33 cellular contexts compared by ENCODE assay signal in the genomic region with DNA sequence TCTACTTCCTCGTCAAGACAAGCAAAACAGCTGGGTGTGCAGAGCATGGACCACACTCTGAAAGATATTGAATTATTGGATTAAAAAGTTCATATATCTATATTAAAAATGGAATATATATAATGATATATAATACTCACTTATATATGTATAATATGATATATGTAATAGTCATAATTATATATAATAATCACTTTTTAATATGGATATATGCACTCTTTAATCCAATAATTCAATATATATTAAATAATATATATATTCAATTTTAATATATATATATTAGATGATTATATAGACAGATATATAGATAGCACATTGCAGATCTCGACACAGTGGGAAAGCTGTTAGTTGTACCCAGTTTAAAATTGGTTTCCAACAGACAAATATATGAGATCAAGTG.
"Had no signal": no experiment of that assay in that cellular context is flagged by ENCODE, and none has a peak within 500 bp of the region (broad histone marks: within the 10 kb centered on the region; RNA-seq: fewer than 3 reads in every experiment).

No MANE protein-coding gene starts in this region.

- H3K9me3 ChIP-seq: body of pancreas, breast epithelium had no signal

- H3K4me1 ChIP-seq: adrenal gland, body of pancreas, breast epithelium had no signal

- H3K36me3 ChIP-seq: adrenal gland, brain microvascular endothelial cell, breast epithelium, WERI-Rb-1 had no signal

- H3K4me1 Mint-ChIP-seq: activated B cell treated with CpG ODN at 0.5 μM for 24 hours; activated CD4-positive, alpha-beta T cell treated with anti-CD3 and anti-CD28 coated beads, Interleukin-2, amount 10 ng/mL, durations not matched to agents 24 days and 14 days; activated naive CD8-positive, alpha-beta T cell treated with anti-CD3 and anti-CD28 coated beads for 36 hours had no signal

- FAIRE-seq: astrocyte had no signal

- H3K27ac Mint-ChIP-seq: activated B cell treated with CpG ODN at 0.5 μM for 24 hours; activated CD4-positive, alpha-beta memory T cell treated with anti-CD3 and anti-CD28 coated beads for 36 hours; activated CD4-positive, alpha-beta T cell treated with anti-CD3 and anti-CD28 coated beads, Interleukin-2, amount 10 ng/mL, durations not matched to agents 24 days and 14 days; activated CD8-positive, alpha-beta T cell treated with anti-CD3 and anti-CD28 coated beads for 36 hours; activated naive CD4-positive, alpha-beta T cell treated with anti-CD3 and anti-CD28 coated beads for 36 hours; activated naive CD4-positive, alpha-beta T cell treated with anti-CD3 and anti-CD28 coated beads, Interleukin-2, amount 50 U/mL, for 72 hours; activated naive CD8-positive, alpha-beta T cell treated with anti-CD3 and anti-CD28 coated beads for 36 hours; activated T-cell treated with anti-CD3 and anti-CD28 coated beads, Interleukin-2, amount 50 U/mL, for 24 hours; activated T-helper 2 cell treated with anti-CD3 and anti-CD28 coated beads, Interferon-gamma antibody, Interleukin-2, Interleukin-4, amounts not matched to agents 10 μg/mL and 5 μg/mL and 100 μg/mL, durations not matched to agents 14 hours and 24 hours and 36 hours; T-helper 1 cell treated with Interleukin-12 subunit alpha and Interleukin-12 subunit beta and Interleukin-4 antibody, amounts not matched to agents 30 μg/mL and 1 μg/mL, for 36 hours; T-helper 2 cell treated with Interferon-gamma antibody and Interleukin-4, amounts not matched to agents 5 μg/mL and 100 μg/mL, for 36 hours had no signal

- H3K4me3 ChIP-seq: adrenal gland, body of pancreas, breast epithelium had no signal

- H3K27me3 ChIP-seq: adrenal gland, body of pancreas, brain microvascular endothelial cell, breast epithelium had no signal

- H3K36me3 Mint-ChIP-seq: activated CD4-positive, alpha-beta memory T cell treated with anti-CD3 and anti-CD28 coated beads for 36 hours; activated naive CD4-positive, alpha-beta T cell treated with anti-CD3 and anti-CD28 coated beads, Interleukin-2, amount 50 U/mL, for 72 hours; activated naive CD8-positive, alpha-beta T cell treated with anti-CD3 and anti-CD28 coated beads for 36 hours had no signal

- H3K27ac ChIP-seq: adrenal gland, body of pancreas, brain microvascular endothelial cell, breast epithelium, WERI-Rb-1 had no signal

- H3K9me3 Mint-ChIP-seq: activated B cell treated with CpG ODN at 0.5 μM for 24 hours; activated CD4-positive, alpha-beta memory T cell treated with anti-CD3 and anti-CD28 coated beads for 36 hours; activated CD4-positive, alpha-beta T cell treated with anti-CD3 and anti-CD28 coated beads, Interleukin-2, amount 10 ng/mL, durations not matched to agents 24 days and 14 days; activated CD8-positive, alpha-beta T cell treated with anti-CD3 and anti-CD28 coated beads for 36 hours; activated naive CD4-positive, alpha-beta T cell treated with anti-CD3 and anti-CD28 coated beads for 36 hours; activated naive CD4-positive, alpha-beta T cell treated with anti-CD3 and anti-CD28 coated beads, Interleukin-2, amount 50 U/mL, for 72 hours; activated naive CD8-positive, alpha-beta T cell treated with anti-CD3 and anti-CD28 coated beads for 36 hours; activated T-cell treated with anti-CD3 and anti-CD28 coated beads, Interleukin-2, amount 50 U/mL, for 24 hours; activated T-helper 2 cell treated with anti-CD3 and anti-CD28 coated beads, Interferon-gamma antibody, Interleukin-2, Interleukin-4, amounts not matched to agents 10 μg/mL and 5 μg/mL and 100 μg/mL, durations not matched to agents 14 hours and 24 hours and 36 hours; T-helper 1 cell treated with Interleukin-12 subunit alpha and Interleukin-12 subunit beta and Interleukin-4 antibody, amounts not matched to agents 30 μg/mL and 1 μg/mL, for 36 hours; T-helper 2 cell treated with Interferon-gamma antibody and Interleukin-4, amounts not matched to agents 5 μg/mL and 100 μg/mL, for 36 hours had no signal

- H3K4me3 Mint-ChIP-seq: activated B cell treated with CpG ODN at 0.5 μM for 24 hours; activated CD4-positive, alpha-beta memory T cell treated with anti-CD3 and anti-CD28 coated beads for 36 hours; activated CD4-positive, alpha-beta T cell treated with anti-CD3 and anti-CD28 coated beads, Interleukin-2, amount 10 ng/mL, durations not matched to agents 24 days and 14 days; activated CD8-positive, alpha-beta T cell treated with anti-CD3 and anti-CD28 coated beads for 36 hours; activated naive CD4-positive, alpha-beta T cell treated with anti-CD3 and anti-CD28 coated beads for 36 hours; activated naive CD8-positive, alpha-beta T cell treated with anti-CD3 and anti-CD28 coated beads for 36 hours; activated T-cell treated with anti-CD3 and anti-CD28 coated beads, Interleukin-2, amount 50 U/mL, for 24 hours; T-helper 1 cell treated with Interleukin-12 subunit alpha and Interleukin-12 subunit beta and Interleukin-4 antibody, amounts not matched to agents 30 μg/mL and 1 μg/mL, for 36 hours; T-helper 2 cell treated with Interferon-gamma antibody and Interleukin-4, amounts not matched to agents 5 μg/mL and 100 μg/mL, for 36 hours had no signal

- DNase-seq: activated B cell treated with CpG ODN at 0.5 μM for 24 hours; activated CD4-positive, alpha-beta memory T cell treated with anti-CD3 and anti-CD28 coated beads for 36 hours; activated CD4-positive, alpha-beta T cell treated with anti-CD3 and anti-CD28 coated beads for 4 hours; activated CD4-positive, alpha-beta T cell treated with anti-CD3 and anti-CD28 coated beads, Interleukin-2, amount 10 ng/mL, durations not matched to agents 24 days and 14 days; activated CD4-positive, alpha-beta T cell treated with anti-CD3 and anti-CD28 coated beads, Interleukin-2, amount 50 U/mL, for 1 hour; activated CD4-positive, alpha-beta T cell treated with anti-CD3 and anti-CD28 coated beads, Interleukin-2, amount 50 U/mL, for 4 hours; activated CD4-positive, CD25-positive, alpha-beta regulatory T cell treated with anti-CD3 and anti-CD28 coated beads, Interleukin-2, amount 50 U/mL, for 72 hours; activated CD8-positive, alpha-beta memory T cell treated with anti-CD3 and anti-CD28 coated beads, Interleukin-2, amount 50 U/mL, for 48 hours; activated CD8-positive, alpha-beta T cell treated with anti-CD3 and anti-CD28 coated beads for 36 hours; activated effector memory CD4-positive, alpha-beta T cell treated with Interleukin-2 at 50 U/mL for 16 hours; activated gamma-delta T cell treated with Interleukin-2 at 50 U/mL for 16 hours; activated naive CD4-positive, alpha-beta T cell; activated naive CD4-positive, alpha-beta T cell treated with anti-CD3 and anti-CD28 coated beads for 36 hours; activated naive CD4-positive, alpha-beta T cell treated with anti-CD3 and anti-CD28 coated beads, Interleukin-2, amount 50 U/mL, for 16 hours; activated naive CD8-positive, alpha-beta T cell treated with anti-CD3 and anti-CD28 coated beads for 36 hours; activated T-cell treated with anti-CD3 and anti-CD28 coated beads, Interleukin-2, amount 50 U/mL, for 24 hours; activated T-cell treated with anti-CD3 and anti-CD28 coated beads, Interleukin-2, amount 50 U/mL, for 48 hours; adrenal gland; amniotic stem cell; aorta; body of pancreas; brain microvascular endothelial cell; central memory CD4-positive, alpha-beta T cell; T-helper 1 cell; T-helper 2 cell; T-helper 9 cell; WERI-Rb-1 had no signal

- H3K27me3 Mint-ChIP-seq: activated B cell treated with CpG ODN at 0.5 μM for 24 hours; activated CD4-positive, alpha-beta T cell treated with anti-CD3 and anti-CD28 coated beads, Interleukin-2, amount 10 ng/mL, durations not matched to agents 24 days and 14 days had no signal

- ATAC-seq: activated CD8-positive, alpha-beta T cell treated with anti-CD3 and anti-CD28 coated beads for 36 hours; activated naive CD4-positive, alpha-beta T cell treated with anti-CD3 and anti-CD28 coated beads, Interleukin-2, amount 50 U/mL, for 72 hours; body of pancreas had no signal
